In genomic region chr11:46238078-46238966, GRCh38 we compare ENCODE assay signal across 9 cellular contexts. TPM values are rescaled to one million over a fixed set of nuclear protein-coding genes. Genes with fewer than 3 reads are reported as not detected.
A peak's percentile ranks its signal among the peaks of the same experiment; 100 is the strongest.
DNase-seq lines count a peak whose midpoint lies in the region; ATAC-seq, FAIRE-seq and TF ChIP-seq lines count a peak whose summit lies in the region.
"Had no signal": no experiment of that assay in that cellular context is flagged by ENCODE, and none has a peak within 500 bp of the region (broad histone marks: within the 10 kb centered on the region; RNA-seq: fewer than 3 reads in every experiment).

No MANE protein-coding gene starts in this region.

- H3K4me1 ChIP-seq in DND-41 (ENCODE audit: insufficient read depth, low read length) (peaks cover 35% of the 10 kb centered on the region), HepG2 (ENCODE audit: insufficient read depth, low read length) (peaks cover 36% of the 10 kb centered on the region)

- no TSS peak for BruUV-seq in HepG2 (replicated peaks; lab: Mats Ljungman, UMichigan)

- no peak for TF ChIP-seq POLR2A in HepG2 (IDR thresholded peaks at IDR 0.05; ENCODE audit: insufficient read depth in 1 of 2, low read depth in 2 of 2, low read length in 2 of 2)

- H3K27ac ChIP-seq in DND-41 (ENCODE audit: low read length), result no peak overlapping the region
- H3K27ac ChIP-seq in cingulate gyrus (ENCODE audit: low read depth, low read length), result peak overlapping the region; percentile 54
- no peak overlapping the region for H3K27ac ChIP-seq in HepG2 (ENCODE audit: extremely low read length, insufficient read depth, low read length)

- CTCF ChIA-PET in HepG2 (lab: Yijun Ruan, JAX; ENCODE audit: low intra/inter-chr PET ratio, low total read pairs), result interaction anchor here (1.0 to 2.2 kb wide), 4 partner anchors 11 to 129 kb away, joined by 3 to 25 read pairs (median 10); no protein-coding TSS in a partner anchor

- no peak for FAIRE-seq in HepG2 (lab: Jason Lieb, UNC)

- H3K36me3 ChIP-seq in DND-41 (ENCODE audit: insufficient read depth, low read length) (no peaks in the 10 kb centered on the region), HepG2 (replicated peaks in 1 of 2; ENCODE audit: control insufficient read depth in 1 of 2, insufficient read depth in 2 of 2, low read length in 2 of 2) (no peaks in the 10 kb centered on the region)

- DNase-seq in DND-41 (no peak), M059J (ENCODE audit: low read depth) (peak; percentile 68), HepG2 (ENCODE audit: low spot score) (no peak)
- DNase-seq in activated CD4-positive, alpha-beta T cell treated with anti-CD3 and anti-CD28 coated beads for 24 hours (ENCODE audit: low read depth in 2 of 2), result peak; percentile 36 to 57
- DNase-seq in stimulated activated CD4-positive, alpha-beta T cell treated with anti-CD3 and anti-CD28 coated beads, Interleukin-4, amount 100 ng/mL, for 1 hour, result peak; percentile 74

- H2AFZ ChIP-seq in DND-41 (ENCODE audit: low read depth, low read length) (no peak overlapping the region), HepG2 (ENCODE audit: low read length) (no peak overlapping the region)

- TF ChIP-seq CTCF in DND-41 (IDR thresholded peaks at IDR 0.05; ENCODE audit: borderline replicate concordance, extremely low read depth, low read length, poor library complexity, severe bottlenecking) (no peak), HepG2 (CRISPR knock-in tag; IDR thresholded peaks at IDR 0.05) (no peak)

- H3K27me3 ChIP-seq in DND-41 (ENCODE audit: insufficient read depth, low read length, poor library complexity) (peaks cover 26% of the 10 kb centered on the region), HepG2 (ENCODE audit: control insufficient read depth in 1 of 2, insufficient read depth in 2 of 2, low read length in 2 of 2) (peaks cover 7 to 38% of the 10 kb centered on the region in 2 experiments)

- no peak for TF ChIP-seq RAD21 in HepG2 (CRISPR knock-in tag; IDR thresholded peaks at IDR 0.05)

- H3K9ac ChIP-seq in DND-41 (ENCODE audit: low read depth, low read length) (no peak overlapping the region), HepG2 (ENCODE audit: insufficient read depth, low read depth, low read length) (no peak overlapping the region)

- TF ChIP-seq EP300 in HepG2 (IDR thresholded peaks at IDR 0.05; ENCODE audit: low read depth in 2 of 2, low read length in 2 of 2) (no peak), HepG2 (CRISPR knock-in tag; IDR thresholded peaks at IDR 0.05; ENCODE audit: borderline replicate concordance) (no peak)

- H3K4me2 ChIP-seq in DND-41 (ENCODE audit: insufficient read depth, low read length) (peak overlapping the region; percentile 62), HepG2 (ENCODE audit: low read depth, low read length) (peak overlapping the region; percentile 94)

- H3K4me3 ChIP-seq in DND-41 (ENCODE audit: low read depth in 1 of 2, low read length in 2 of 2) (no peak overlapping the region), HepG2 (replicated peaks in 1 of 3; ENCODE audit: insufficient read depth in 1 of 3, low read depth in 2 of 3, low read length in 3 of 3) (peak overlapping the region; percentile 5 to 65 (median 35); a peak in 2 of 6 replicates)

- H3K9me3 ChIP-seq in DND-41 (ENCODE audit: insufficient read depth, low read length, severe bottlenecking) (no peaks in the 10 kb centered on the region), HepG2 (ENCODE audit: low read length) (no peaks in the 10 kb centered on the region)

- in situ Hi-C loops in HepG2 (cut with HindIII; ENCODE audit: extremely low pct_ligation_motif_present, low pct_unique_long_range_greater_than_20kb), result no loop called here

- H3K79me2 ChIP-seq in DND-41 (ENCODE audit: insufficient read depth, low read length) (no peaks in the 10 kb centered on the region), HepG2 (ENCODE audit: insufficient read depth, low read length) (no peaks in the 10 kb centered on the region)

- 11% methylated on average over 11 of the region's 70 CpGs for WGBS in HepG2 (ENCODE audit: low lambda C conversion rate)

- POLR2A ChIA-PET in HepG2 (lab: Yijun Ruan, JAX), result no interaction called here

- ATAC-seq in DND-41 (ENCODE audit: insufficient read depth, low read depth), result no peak
- peak; percentile 47 for ATAC-seq in HepG2
- no peak for ATAC-seq in GM18861 (IDR thresholded peaks at IDR 0.05; ENCODE audit: unreplicated experiment)
- no peak for ATAC-seq in HG03039 (IDR thresholded peaks at IDR 0.05; ENCODE audit: unreplicated experiment)

- intact Hi-C loops in HepG2 (cut with micrococcal nuclease; ENCODE audit: unreplicated experiment), result loop anchor here (10.0 kb wide), 1 partner anchor 114 kb away; the partner anchor contains the start of gene PHF21A

- H4K20me1 ChIP-seq in DND-41 (ENCODE audit: insufficient read depth, low read length) (no peaks in the 10 kb centered on the region), HepG2 (ENCODE audit: insufficient read depth, low read length) (no peaks in the 10 kb centered on the region)

TF ChIP-seq in HepG2, 621 proteins besides CTCF, POLR2A, EP300 and RAD21 (continues in another document):
- peak; percentile 56; the same call in 1 of the 2 replicates for TF ChIP-seq ZFX (CRISPR knock-in tag; IDR thresholded peaks at IDR 0.05; ENCODE audit: low read depth)
- TF ChIP-seq YEATS4 (CRISPR knock-in tag; IDR thresholded peaks at IDR 0.05; ENCODE audit: borderline replicate concordance), result 0 out of 2 replicates have a peak, but pooled peaks have one; percentile 20
- TF ChIP-seq, protein P1, sequence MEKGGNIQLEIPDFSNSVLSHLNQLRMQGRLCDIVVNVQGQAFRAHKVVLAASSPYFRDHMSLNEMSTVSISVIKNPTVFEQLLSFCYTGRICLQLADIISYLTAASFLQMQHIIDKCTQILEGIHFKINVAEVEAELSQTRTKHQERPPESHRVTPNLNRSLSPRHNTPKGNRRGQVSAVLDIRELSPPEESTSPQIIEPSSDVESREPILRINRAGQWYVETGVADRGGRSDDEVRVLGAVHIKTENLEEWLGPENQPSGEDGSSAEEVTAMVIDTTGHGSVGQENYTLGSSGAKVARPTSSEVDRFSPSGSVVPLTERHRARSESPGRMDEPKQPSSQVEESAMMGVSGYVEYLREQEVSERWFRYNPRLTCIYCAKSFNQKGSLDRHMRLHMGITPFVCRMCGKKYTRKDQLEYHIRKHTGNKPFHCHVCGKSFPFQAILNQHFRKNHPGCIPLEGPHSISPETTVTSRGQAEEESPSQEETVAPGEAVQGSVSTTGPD (CRISPR knock-in tag; IDR thresholded peaks at IDR 0.05), result no peak
- TF ChIP-seq, protein P2, sequence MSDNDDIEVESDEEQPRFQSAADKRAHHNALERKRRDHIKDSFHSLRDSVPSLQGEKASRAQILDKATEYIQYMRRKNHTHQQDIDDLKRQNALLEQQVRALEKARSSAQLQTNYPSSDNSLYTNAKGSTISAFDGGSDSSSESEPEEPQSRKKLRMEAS (IDR thresholded peaks at IDR 0.05), result peak; percentile 74
- TF ChIP-seq ZNF33B (CRISPR knock-in tag; IDR thresholded peaks at IDR 0.05), result 0 out of 2 replicates have a peak, but pooled peaks have one; percentile 27
- TF ChIP-seq CREB1 (IDR thresholded peaks at IDR 0.05), result peak; percentile 43; the same call in 1 of the 2 replicates
- TF ChIP-seq CREB1 (CRISPR knock-in tag; IDR thresholded peaks at IDR 0.05), result no peak
- TF ChIP-seq ZNF775 (CRISPR knock-in tag; IDR thresholded peaks at IDR 0.05; ENCODE audit: borderline replicate concordance), result no peak
- no peak for TF ChIP-seq REXO4 (CRISPR knock-in tag; IDR thresholded peaks at IDR 0.05; ENCODE audit: borderline replicate concordance)
- TF ChIP-seq ZMYM3 (CRISPR knock-in tag; IDR thresholded peaks at IDR 0.05), result peak; percentile 90; the same call in 1 of the 2 replicates
- no peak for TF ChIP-seq ATM (IDR thresholded peaks at IDR 0.05; ENCODE audit: borderline replicate concordance)
- peak; percentile 25; the same call in 1 of the 2 replicates for TF ChIP-seq KDM1A (CRISPR knock-in tag; IDR thresholded peaks at IDR 0.05)
- TF ChIP-seq MEIS2 (CRISPR knock-in tag; IDR thresholded peaks at IDR 0.05), result peak; percentile 69; the same call in 1 of the 2 replicates
- TF ChIP-seq NR2C2 (CRISPR knock-in tag; IDR thresholded peaks at IDR 0.05; ENCODE audit: borderline replicate concordance), result no peak

RNA-seq across cellular contexts. Expression of gene CREB3L1, which starts 39.1 kb away (rescaled TPM):
- total RNA-seq in M059J (2014; rRNA removed; shearing (Covaris generic)), result 40.1 and 70.3 TPM in 2 replicates
- total RNA-seq in HepG2 (2016; rRNA removed; fragmentation: Illumina TruSeq; extraction: Trizol), result not detected in 2 replicates
- total RNA-seq in HepG2 (2016; cell fraction: cytosol; rRNA removed; fragmentation: Illumina TruSeq; extraction: Trizol; ENCODE audit: low read depth), result not detected in 2 replicates
- total RNA-seq in HepG2 (2016; cell fraction: insoluble cytoplasmic fraction; rRNA removed; fragmentation: Illumina TruSeq; extraction: Trizol), result not detected in 2 replicates
- total RNA-seq in HepG2 (2016; cell fraction: membrane; rRNA removed; fragmentation: Illumina TruSeq; extraction: Trizol), result not detected in 2 replicates
- total RNA-seq in HepG2 (2016; cell fraction: nucleus; rRNA removed; fragmentation: Illumina TruSeq; extraction: Trizol), result not detected in 2 replicates
- not detected in 2 replicates for polyA plus RNA-seq in HepG2 (2011; rRNA removed)
- polyA plus RNA-seq in HepG2 (2011; cell fraction: cytosol; rRNA removed), result not detected in 2 replicates
- not detected in 2 replicates for polyA plus RNA-seq in HepG2 (2011; cell fraction: nucleus; rRNA removed)
- polyA plus RNA-seq in HepG2 (2012), result 0.04 TPM in 1 of 2 replicates, not detected in the other
- polyA plus RNA-seq in HepG2 (2016; cell fraction: cytosol; fragmentation: Illumina TruSeq; extraction: Trizol; ENCODE audit: low read depth), result not detected in 2 replicates
- not detected in 2 replicates for polyA plus RNA-seq in HepG2 (2016; cell fraction: insoluble cytoplasmic fraction; fragmentation: Illumina TruSeq; extraction: Trizol; ENCODE audit: low read depth)
- 0.13 TPM in 1 of 2 replicates, not detected in the other for polyA plus RNA-seq in HepG2 (2016; cell fraction: membrane; fragmentation: Illumina TruSeq; extraction: Trizol; ENCODE audit: low read depth)
- polyA plus RNA-seq in HepG2 (2016; cell fraction: nucleus; fragmentation: Illumina TruSeq; extraction: Trizol; ENCODE audit: insufficient read depth, low read depth), result not detected in 2 replicates
- 0.12 and 1.6 TPM in 2 replicates for polyA minus RNA-seq in HepG2 (2011; rRNA and poly(A)+ RNA removed; ENCODE audit: low replicate concordance)
- not detected in 2 replicates for polyA minus RNA-seq in HepG2 (2011; cell fraction: cytosol; rRNA and poly(A)+ RNA removed)
- not detected in 2 replicates for polyA minus RNA-seq in HepG2 (2011; cell fraction: nucleus; rRNA and poly(A)+ RNA removed)
- total RNA-seq: SK-MEL-5 had no signal

Comparison
In these comparisons a context has a peak if more than half of its experiments do, and no peak if none do; other contexts are left out.
1. DNase-seq: peak in M059J (single experiment), activated CD4-positive, alpha-beta T cell treated with anti-CD3 and anti-CD28 coated beads for 24 hours (2 of 2) and stimulated activated CD4-positive, alpha-beta T cell treated with anti-CD3 and anti-CD28 coated beads, Interleukin-4, amount 100 ng/mL, for 1 hour (single experiment); none in DND-41 (single experiment) and HepG2 (single experiment).
2. H3K4me3 ChIP-seq: peak in HepG2 (3 of 3); none in DND-41 (0 of 2).
3. RNA of gene CREB3L1, which starts 39.1 kb away (total RNA-seq): 40.1 to 70.3 TPM in M059J; not detected in HepG2; every median in the first group is over 10 times any median in the second.